In the genomic region with DNA sequence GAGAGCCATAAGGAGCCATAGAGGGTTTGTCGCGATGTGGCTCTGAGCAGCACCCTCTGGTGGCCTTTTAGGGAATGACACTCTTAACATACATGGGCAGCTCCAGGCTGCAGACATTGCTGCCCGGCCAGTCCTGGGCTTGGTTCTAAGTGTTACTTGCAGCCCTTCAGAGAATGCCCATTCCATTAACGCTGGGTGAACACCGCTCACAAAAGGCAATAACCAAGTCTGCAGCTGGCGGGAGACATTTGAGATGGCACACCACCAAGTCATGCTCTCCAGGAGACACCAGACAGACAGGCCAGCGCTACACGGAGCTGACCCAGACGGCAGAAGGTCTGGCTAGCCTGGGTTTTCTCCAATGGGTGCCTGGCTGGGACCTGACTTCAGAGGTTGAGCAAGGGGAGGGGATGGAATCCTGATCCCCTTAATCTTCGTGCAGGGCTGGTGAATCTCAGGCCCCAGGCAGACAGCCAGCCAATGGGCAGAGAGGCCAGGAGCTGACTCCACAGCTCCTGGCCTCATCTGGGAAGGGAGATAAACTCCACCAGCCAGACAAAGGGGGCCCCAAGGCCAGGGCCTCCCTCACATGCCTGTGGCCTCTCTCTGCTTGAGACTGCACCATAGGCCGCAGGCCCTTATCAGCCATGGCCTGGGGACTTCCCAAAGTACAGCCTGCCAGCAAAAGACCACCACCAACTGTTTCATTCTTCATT, we compare ENCODE assay signal across 1 cellular context.
TF ChIP-seq lines count a peak whose summit lies in the region.

No MANE protein-coding gene starts in this region.

TF ChIP-seq in HepG2, 621 proteins besides CTCF, POLR2A, EP300 and RAD21 (continued from another document and continues in another):
- TF ChIP-seq, protein P1, sequence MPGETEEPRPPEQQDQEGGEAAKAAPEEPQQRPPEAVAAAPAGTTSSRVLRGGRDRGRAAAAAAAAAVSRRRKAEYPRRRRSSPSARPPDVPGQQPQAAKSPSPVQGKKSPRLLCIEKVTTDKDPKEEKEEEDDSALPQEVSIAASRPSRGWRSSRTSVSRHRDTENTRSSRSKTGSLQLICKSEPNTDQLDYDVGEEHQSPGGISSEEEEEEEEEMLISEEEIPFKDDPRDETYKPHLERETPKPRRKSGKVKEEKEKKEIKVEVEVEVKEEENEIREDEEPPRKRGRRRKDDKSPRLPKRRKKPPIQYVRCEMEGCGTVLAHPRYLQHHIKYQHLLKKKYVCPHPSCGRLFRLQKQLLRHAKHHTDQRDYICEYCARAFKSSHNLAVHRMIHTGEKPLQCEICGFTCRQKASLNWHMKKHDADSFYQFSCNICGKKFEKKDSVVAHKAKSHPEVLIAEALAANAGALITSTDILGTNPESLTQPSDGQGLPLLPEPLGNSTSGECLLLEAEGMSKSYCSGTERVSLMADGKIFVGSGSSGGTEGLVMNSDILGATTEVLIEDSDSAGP (CRISPR knock-in tag; IDR thresholded peaks at IDR 0.05; ENCODE audit: borderline replicate concordance), result peak; percentile 69; the same call in 1 of the 2 replicates
- TF ChIP-seq ZFX (CRISPR knock-in tag; IDR thresholded peaks at IDR 0.05; ENCODE audit: low read depth), result peak; percentile 86
- no peak for TF ChIP-seq MED13 (CRISPR knock-in tag; IDR thresholded peaks at IDR 0.05)
- TF ChIP-seq ZBTB8A (CRISPR knock-in tag; IDR thresholded peaks at IDR 0.05; ENCODE audit: borderline replicate concordance, low read depth), result no peak
- no peak for TF ChIP-seq ZNF207 (IDR thresholded peaks at IDR 0.05; ENCODE audit: borderline replicate concordance)
- TF ChIP-seq, protein P2, sequence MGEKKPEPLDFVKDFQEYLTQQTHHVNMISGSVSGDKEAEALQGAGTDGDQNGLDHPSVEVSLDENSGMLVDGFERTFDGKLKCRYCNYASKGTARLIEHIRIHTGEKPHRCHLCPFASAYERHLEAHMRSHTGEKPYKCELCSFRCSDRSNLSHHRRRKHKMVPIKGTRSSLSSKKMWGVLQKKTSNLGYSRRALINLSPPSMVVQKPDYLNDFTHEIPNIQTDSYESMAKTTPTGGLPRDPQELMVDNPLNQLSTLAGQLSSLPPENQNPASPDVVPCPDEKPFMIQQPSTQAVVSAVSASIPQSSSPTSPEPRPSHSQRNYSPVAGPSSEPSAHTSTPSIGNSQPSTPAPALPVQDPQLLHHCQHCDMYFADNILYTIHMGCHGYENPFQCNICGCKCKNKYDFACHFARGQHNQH (CRISPR knock-in tag; IDR thresholded peaks at IDR 0.05), result peak; percentile 30; the same call in 1 of the 2 replicates
- no peak for TF ChIP-seq AGO2 (optimal IDR thresholded peaks at IDR 0.05; ENCODE audit: low read depth, low read length)
- TF ChIP-seq, protein P3, sequence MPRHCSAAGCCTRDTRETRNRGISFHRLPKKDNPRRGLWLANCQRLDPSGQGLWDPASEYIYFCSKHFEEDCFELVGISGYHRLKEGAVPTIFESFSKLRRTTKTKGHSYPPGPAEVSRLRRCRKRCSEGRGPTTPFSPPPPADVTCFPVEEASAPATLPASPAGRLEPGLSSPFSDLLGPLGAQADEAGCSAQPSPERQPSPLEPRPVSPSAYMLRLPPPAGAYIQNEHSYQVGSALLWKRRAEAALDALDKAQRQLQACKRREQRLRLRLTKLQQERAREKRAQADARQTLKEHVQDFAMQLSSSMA (CRISPR knock-in tag; IDR thresholded peaks at IDR 0.05), result no peak
- TF ChIP-seq GZF1 (CRISPR knock-in tag; IDR thresholded peaks at IDR 0.05), result peak; percentile 95
- TF ChIP-seq, protein P4, sequence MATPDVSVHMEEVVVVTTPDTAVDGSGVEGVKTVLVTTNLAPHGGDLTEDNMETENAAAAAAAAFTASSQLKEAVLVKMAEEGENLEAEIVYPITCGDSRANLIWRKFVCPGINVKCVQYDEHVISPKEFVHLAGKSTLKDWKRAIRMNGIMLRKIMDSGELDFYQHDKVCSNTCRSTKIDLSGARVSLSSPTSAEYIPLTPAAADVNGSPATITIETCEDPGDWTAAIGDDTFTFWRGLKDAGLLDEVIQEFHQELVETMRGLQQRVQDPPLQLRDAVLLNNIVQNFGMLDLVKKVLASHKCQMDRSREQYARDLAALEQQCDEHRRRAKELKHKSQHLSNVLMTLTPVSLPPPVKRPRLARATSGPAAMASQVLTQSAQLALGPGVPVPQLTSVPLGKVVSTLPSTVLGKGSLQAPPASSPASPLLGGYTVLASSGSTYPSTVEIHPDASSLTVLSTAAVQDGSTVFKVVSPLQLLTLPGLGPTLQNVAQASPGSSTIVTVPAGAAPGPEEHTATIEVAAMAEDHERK (CRISPR knock-in tag; IDR thresholded peaks at IDR 0.05; ENCODE audit: low read depth), result no peak
- no peak for TF ChIP-seq ZFP1 (CRISPR knock-in tag; IDR thresholded peaks at IDR 0.05)
- TF ChIP-seq ZNF652 (CRISPR knock-in tag; IDR thresholded peaks at IDR 0.05; ENCODE audit: borderline replicate concordance, low read depth), result no peak
- no peak for TF ChIP-seq MED8 (CRISPR knock-in tag; IDR thresholded peaks at IDR 0.05; ENCODE audit: insufficient replicate concordance)
- 0 out of 2 replicates have a peak, but pooled peaks have one; percentile 29 for TF ChIP-seq ZKSCAN8 (CRISPR knock-in tag; IDR thresholded peaks at IDR 0.05; ENCODE audit: borderline replicate concordance)
- no peak for TF ChIP-seq ZNF124 (CRISPR knock-in tag; IDR thresholded peaks at IDR 0.05)
- TF ChIP-seq ZNF780A (CRISPR knock-in tag; IDR thresholded peaks at IDR 0.05), result no peak
- no peak for TF ChIP-seq CAMTA2 (CRISPR knock-in tag; IDR thresholded peaks at IDR 0.05; ENCODE audit: borderline replicate concordance)
- peak; percentile 61 for TF ChIP-seq ZMYM3 (CRISPR knock-in tag; IDR thresholded peaks at IDR 0.05)
- TF ChIP-seq ZKSCAN1 (IDR thresholded peaks at IDR 0.05; ENCODE audit: low read length), result no peak
- TF ChIP-seq SP4 (CRISPR knock-in tag; IDR thresholded peaks at IDR 0.05), result no peak
- TF ChIP-seq ZNF143 (CRISPR knock-in tag; IDR thresholded peaks at IDR 0.05), result no peak
- TF ChIP-seq, protein P5, sequence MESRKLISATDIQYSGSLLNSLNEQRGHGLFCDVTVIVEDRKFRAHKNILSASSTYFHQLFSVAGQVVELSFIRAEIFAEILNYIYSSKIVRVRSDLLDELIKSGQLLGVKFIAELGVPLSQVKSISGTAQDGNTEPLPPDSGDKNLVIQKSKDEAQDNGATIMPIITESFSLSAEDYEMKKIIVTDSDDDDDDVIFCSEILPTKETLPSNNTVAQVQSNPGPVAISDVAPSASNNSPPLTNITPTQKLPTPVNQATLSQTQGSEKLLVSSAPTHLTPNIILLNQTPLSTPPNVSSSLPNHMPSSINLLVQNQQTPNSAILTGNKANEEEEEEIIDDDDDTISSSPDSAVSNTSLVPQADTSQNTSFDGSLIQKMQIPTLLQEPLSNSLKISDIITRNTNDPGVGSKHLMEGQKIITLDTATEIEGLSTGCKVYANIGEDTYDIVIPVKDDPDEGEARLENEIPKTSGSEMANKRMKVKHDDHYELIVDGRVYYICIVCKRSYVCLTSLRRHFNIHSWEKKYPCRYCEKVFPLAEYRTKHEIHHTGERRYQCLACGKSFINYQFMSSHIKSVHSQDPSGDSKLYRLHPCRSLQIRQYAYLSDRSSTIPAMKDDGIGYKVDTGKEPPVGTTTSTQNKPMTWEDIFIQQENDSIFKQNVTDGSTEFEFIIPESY (CRISPR knock-in tag; IDR thresholded peaks at IDR 0.05), result no peak
- TF ChIP-seq, protein P6, sequence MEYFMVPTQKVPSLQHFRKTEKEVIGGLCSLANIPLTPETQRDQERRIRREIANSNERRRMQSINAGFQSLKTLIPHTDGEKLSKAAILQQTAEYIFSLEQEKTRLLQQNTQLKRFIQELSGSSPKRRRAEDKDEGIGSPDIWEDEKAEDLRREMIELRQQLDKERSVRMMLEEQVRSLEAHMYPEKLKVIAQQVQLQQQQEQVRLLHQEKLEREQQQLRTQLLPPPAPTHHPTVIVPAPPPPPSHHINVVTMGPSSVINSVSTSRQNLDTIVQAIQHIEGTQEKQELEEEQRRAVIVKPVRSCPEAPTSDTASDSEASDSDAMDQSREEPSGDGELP (IDR thresholded peaks at IDR 0.05; ENCODE audit: borderline replicate concordance, low read depth), result no peak
- peak; percentile 51; the same call in 1 of the 2 replicates for TF ChIP-seq SRF (IDR thresholded peaks at IDR 0.05; ENCODE audit: low read depth, low read length)
- no peak for TF ChIP-seq PRPF4 (IDR thresholded peaks at IDR 0.05; ENCODE audit: low read depth, low read length, poor library complexity, severe bottlenecking)
- TF ChIP-seq ADNP (CRISPR knock-in tag; IDR thresholded peaks at IDR 0.05), result no peak
- no peak for TF ChIP-seq HNRNPK (IDR thresholded peaks at IDR 0.05; ENCODE audit: low read depth, low read length, poor library complexity, severe bottlenecking)
- no peak for TF ChIP-seq ZNF253 (CRISPR knock-in tag; IDR thresholded peaks at IDR 0.05; ENCODE audit: borderline replicate concordance)
- TF ChIP-seq, protein P7, sequence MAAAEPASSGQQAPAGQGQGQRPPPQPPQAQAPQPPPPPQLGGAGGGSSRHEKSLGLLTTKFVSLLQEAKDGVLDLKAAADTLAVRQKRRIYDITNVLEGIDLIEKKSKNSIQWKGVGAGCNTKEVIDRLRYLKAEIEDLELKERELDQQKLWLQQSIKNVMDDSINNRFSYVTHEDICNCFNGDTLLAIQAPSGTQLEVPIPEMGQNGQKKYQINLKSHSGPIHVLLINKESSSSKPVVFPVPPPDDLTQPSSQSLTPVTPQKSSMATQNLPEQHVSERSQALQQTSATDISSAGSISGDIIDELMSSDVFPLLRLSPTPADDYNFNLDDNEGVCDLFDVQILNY (CRISPR knock-in tag; conservative IDR thresholded peaks at IDR 0.05), result no peak
- TF ChIP-seq SKI (IDR thresholded peaks at IDR 0.05; ENCODE audit: partially characterized antibody), result peak; percentile 78
- TF ChIP-seq NR2F6 (IDR thresholded peaks at IDR 0.05), result peak; percentile 27; the same call in 1 of the 2 replicates
- no peak for TF ChIP-seq NR2F6 (CRISPR knock-in tag; IDR thresholded peaks at IDR 0.05)
- no peak for TF ChIP-seq HNRNPH1 (optimal IDR thresholded peaks at IDR 0.05; ENCODE audit: low read depth, low read length)
- no peak for TF ChIP-seq NBN (conservative IDR thresholded peaks at IDR 0.05)
- TF ChIP-seq SCMH1 (CRISPR knock-in tag; IDR thresholded peaks at IDR 0.05; ENCODE audit: borderline replicate concordance), result no peak
- no peak for TF ChIP-seq ZNF296 (CRISPR knock-in tag; conservative IDR thresholded peaks at IDR 0.05)
- TF ChIP-seq POGZ (CRISPR knock-in tag; IDR thresholded peaks at IDR 0.05), result no peak
- TF ChIP-seq ZSCAN12 (CRISPR knock-in tag; IDR thresholded peaks at IDR 0.05), result no peak
- TF ChIP-seq, protein P8, sequence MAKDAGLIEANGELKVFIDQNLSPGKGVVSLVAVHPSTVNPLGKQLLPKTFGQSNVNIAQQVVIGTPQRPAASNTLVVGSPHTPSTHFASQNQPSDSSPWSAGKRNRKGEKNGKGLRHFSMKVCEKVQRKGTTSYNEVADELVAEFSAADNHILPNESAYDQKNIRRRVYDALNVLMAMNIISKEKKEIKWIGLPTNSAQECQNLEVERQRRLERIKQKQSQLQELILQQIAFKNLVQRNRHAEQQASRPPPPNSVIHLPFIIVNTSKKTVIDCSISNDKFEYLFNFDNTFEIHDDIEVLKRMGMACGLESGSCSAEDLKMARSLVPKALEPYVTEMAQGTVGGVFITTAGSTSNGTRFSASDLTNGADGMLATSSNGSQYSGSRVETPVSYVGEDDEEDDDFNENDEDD (CRISPR knock-in tag; IDR thresholded peaks at IDR 0.05; ENCODE audit: borderline replicate concordance), result no peak
- TF ChIP-seq, protein P9, sequence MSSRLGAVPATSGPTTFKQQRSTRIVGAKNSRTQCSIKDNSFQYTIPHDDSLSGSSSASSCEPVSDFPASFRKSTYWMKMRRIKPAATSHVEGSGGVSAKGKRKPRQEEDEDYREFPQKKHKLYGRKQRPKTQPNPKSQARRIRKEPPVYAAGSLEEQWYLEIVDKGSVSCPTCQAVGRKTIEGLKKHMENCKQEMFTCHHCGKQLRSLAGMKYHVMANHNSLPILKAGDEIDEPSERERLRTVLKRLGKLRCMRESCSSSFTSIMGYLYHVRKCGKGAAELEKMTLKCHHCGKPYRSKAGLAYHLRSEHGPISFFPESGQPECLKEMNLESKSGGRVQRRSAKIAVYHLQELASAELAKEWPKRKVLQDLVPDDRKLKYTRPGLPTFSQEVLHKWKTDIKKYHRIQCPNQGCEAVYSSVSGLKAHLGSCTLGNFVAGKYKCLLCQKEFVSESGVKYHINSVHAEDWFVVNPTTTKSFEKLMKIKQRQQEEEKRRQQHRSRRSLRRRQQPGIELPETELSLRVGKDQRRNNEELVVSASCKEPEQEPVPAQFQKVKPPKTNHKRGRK (CRISPR knock-in tag; IDR thresholded peaks at IDR 0.05), result peak; percentile 32; the same call in 1 of the 2 replicates
- no peak for TF ChIP-seq ZNF24 (IDR thresholded peaks at IDR 0.05)
- TF ChIP-seq ZNF138 (CRISPR knock-in tag; IDR thresholded peaks at IDR 0.05; ENCODE audit: low read depth), result no peak
- 0 out of 2 replicates have a peak, but pooled peaks have one; percentile 4 for TF ChIP-seq MEIS2 (CRISPR knock-in tag; IDR thresholded peaks at IDR 0.05)
- no peak for TF ChIP-seq ZNF749 (CRISPR knock-in tag; IDR thresholded peaks at IDR 0.05; ENCODE audit: borderline replicate concordance)
- TF ChIP-seq, protein P10, sequence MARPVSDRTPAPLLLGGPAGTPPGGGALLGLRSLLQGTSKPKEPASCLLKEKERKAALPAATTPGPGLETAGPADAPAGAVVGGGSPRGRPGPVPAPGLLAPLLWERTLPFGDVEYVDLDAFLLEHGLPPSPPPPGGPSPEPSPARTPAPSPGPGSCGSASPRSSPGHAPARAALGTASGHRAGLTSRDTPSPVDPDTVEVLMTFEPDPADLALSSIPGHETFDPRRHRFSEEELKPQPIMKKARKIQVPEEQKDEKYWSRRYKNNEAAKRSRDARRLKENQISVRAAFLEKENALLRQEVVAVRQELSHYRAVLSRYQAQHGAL (CRISPR knock-in tag; IDR thresholded peaks at IDR 0.05; ENCODE audit: not compliant biosample characterization), result no peak
- TF ChIP-seq TCF12 (IDR thresholded peaks at IDR 0.05), result no peak
- TF ChIP-seq TCF12 (CRISPR knock-in tag; IDR thresholded peaks at IDR 0.05), result 0 out of 2 replicates have a peak, but pooled peaks have one; percentile 26
- TF ChIP-seq SAP130 (CRISPR knock-in tag; IDR thresholded peaks at IDR 0.05; ENCODE audit: low read depth), result peak; percentile 34
- TF ChIP-seq CC2D1A (CRISPR knock-in tag; IDR thresholded peaks at IDR 0.05), result no peak
- no peak for TF ChIP-seq ISX (CRISPR knock-in tag; conservative IDR thresholded peaks at IDR 0.05)
- TF ChIP-seq GPN1 (CRISPR knock-in tag; IDR thresholded peaks at IDR 0.05; ENCODE audit: borderline replicate concordance), result no peak
- no peak for TF ChIP-seq ELF1 (CRISPR knock-in tag; IDR thresholded peaks at IDR 0.05)
- TF ChIP-seq, protein P11, sequence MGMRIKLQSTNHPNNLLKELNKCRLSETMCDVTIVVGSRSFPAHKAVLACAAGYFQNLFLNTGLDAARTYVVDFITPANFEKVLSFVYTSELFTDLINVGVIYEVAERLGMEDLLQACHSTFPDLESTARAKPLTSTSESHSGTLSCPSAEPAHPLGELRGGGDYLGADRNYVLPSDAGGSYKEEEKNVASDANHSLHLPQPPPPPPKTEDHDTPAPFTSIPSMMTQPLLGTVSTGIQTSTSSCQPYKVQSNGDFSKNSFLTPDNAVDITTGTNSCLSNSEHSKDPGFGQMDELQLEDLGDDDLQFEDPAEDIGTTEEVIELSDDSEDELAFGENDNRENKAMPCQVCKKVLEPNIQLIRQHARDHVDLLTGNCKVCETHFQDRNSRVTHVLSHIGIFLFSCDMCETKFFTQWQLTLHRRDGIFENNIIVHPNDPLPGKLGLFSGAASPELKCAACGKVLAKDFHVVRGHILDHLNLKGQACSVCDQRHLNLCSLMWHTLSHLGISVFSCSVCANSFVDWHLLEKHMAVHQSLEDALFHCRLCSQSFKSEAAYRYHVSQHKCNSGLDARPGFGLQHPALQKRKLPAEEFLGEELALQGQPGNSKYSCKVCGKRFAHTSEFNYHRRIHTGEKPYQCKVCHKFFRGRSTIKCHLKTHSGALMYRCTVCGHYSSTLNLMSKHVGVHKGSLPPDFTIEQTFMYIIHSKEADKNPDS (CRISPR knock-in tag; IDR thresholded peaks at IDR 0.05), result peak; percentile 55; the same call in 1 of the 2 replicates
- no peak for TF ChIP-seq NCOA2 (CRISPR knock-in tag; IDR thresholded peaks at IDR 0.05)
